ENCODE assay signal across 2 cellular contexts in genomic region chr5:176180781-176181180, GRCh38.
TF ChIP-seq lines count a peak whose summit lies in the region.

No MANE protein-coding gene starts in this region.

TF ChIP-seq in WTC11, 78 proteins besides CTCF, POLR2A, EP300 and RAD21:
- TF ChIP-seq SOX15 (CRISPR knock-in tag; IDR thresholded peaks at IDR 0.05) = no peak
- no peak for TF ChIP-seq ZNF416 (CRISPR knock-in tag; IDR thresholded peaks at IDR 0.05)
- no peak for TF ChIP-seq TEAD1 (CRISPR knock-in tag; IDR thresholded peaks at IDR 0.05)
- TF ChIP-seq, protein P1, sequence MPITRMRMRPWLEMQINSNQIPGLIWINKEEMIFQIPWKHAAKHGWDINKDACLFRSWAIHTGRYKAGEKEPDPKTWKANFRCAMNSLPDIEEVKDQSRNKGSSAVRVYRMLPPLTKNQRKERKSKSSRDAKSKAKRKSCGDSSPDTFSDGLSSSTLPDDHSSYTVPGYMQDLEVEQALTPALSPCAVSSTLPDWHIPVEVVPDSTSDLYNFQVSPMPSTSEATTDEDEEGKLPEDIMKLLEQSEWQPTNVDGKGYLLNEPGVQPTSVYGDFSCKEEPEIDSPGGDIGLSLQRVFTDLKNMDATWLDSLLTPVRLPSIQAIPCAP (CRISPR knock-in tag; IDR thresholded peaks at IDR 0.05) = no peak
- no peak for TF ChIP-seq NFATC4 (CRISPR knock-in tag; IDR thresholded peaks at IDR 0.05)
- no peak for TF ChIP-seq NR2C2 (CRISPR knock-in tag; IDR thresholded peaks at IDR 0.05)
- TF ChIP-seq CREM (CRISPR knock-in tag; IDR thresholded peaks at IDR 0.05) = no peak
- TF ChIP-seq, protein P2, sequence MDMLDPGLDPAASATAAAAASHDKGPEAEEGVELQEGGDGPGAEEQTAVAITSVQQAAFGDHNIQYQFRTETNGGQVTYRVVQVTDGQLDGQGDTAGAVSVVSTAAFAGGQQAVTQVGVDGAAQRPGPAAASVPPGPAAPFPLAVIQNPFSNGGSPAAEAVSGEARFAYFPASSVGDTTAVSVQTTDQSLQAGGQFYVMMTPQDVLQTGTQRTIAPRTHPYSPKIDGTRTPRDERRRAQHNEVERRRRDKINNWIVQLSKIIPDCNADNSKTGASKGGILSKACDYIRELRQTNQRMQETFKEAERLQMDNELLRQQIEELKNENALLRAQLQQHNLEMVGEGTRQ (CRISPR knock-in tag; IDR thresholded peaks at IDR 0.05) = no peak
- TF ChIP-seq, protein P3, sequence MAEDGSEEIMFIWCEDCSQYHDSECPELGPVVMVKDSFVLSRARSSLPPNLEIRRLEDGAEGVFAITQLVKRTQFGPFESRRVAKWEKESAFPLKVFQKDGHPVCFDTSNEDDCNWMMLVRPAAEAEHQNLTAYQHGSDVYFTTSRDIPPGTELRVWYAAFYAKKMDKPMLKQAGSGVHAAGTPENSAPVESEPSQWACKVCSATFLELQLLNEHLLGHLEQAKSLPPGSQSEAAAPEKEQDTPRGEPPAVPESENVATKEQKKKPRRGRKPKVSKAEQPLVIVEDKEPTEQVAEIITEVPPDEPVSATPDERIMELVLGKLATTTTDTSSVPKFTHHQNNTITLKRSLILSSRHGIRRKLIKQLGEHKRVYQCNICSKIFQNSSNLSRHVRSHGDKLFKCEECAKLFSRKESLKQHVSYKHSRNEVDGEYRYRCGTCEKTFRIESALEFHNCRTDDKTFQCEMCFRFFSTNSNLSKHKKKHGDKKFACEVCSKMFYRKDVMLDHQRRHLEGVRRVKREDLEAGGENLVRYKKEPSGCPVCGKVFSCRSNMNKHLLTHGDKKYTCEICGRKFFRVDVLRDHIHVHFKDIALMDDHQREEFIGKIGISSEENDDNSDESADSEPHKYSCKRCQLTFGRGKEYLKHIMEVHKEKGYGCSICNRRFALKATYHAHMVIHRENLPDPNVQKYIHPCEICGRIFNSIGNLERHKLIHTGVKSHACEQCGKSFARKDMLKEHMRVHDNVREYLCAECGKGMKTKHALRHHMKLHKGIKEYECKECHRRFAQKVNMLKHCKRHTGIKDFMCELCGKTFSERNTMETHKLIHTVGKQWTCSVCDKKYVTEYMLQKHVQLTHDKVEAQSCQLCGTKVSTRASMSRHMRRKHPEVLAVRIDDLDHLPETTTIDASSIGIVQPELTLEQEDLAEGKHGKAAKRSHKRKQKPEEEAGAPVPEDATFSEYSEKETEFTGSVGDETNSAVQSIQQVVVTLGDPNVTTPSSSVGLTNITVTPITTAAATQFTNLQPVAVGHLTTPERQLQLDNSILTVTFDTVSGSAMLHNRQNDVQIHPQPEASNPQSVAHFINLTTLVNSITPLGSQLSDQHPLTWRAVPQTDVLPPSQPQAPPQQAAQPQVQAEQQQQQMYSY (CRISPR knock-in tag; IDR thresholded peaks at IDR 0.05) = no peak
- TF ChIP-seq NFYB (CRISPR knock-in tag; conservative IDR thresholded peaks at IDR 0.05; ENCODE audit: low read depth) = no peak
- no peak for TF ChIP-seq CDX4 (CRISPR knock-in tag; IDR thresholded peaks at IDR 0.05; ENCODE audit: borderline replicate concordance)
- TF ChIP-seq RELA (CRISPR knock-in tag; IDR thresholded peaks at IDR 0.05; ENCODE audit: borderline replicate concordance) = no peak

TF ChIP-seq in HepG2, 621 proteins besides CTCF, POLR2A, EP300 and RAD21:
- TF ChIP-seq SIX4 (CRISPR knock-in tag; IDR thresholded peaks at IDR 0.05) (no peak), ADNP (CRISPR knock-in tag; IDR thresholded peaks at IDR 0.05) (no peak), PRDM10 (CRISPR knock-in tag; IDR thresholded peaks at IDR 0.05; ENCODE audit: low read depth) (no peak), SATB2 (CRISPR knock-in tag; IDR thresholded peaks at IDR 0.05) (no peak), ONECUT2 (CRISPR knock-in tag; IDR thresholded peaks at IDR 0.05) (no peak), ZNF781 (CRISPR knock-in tag; IDR thresholded peaks at IDR 0.05; ENCODE audit: borderline replicate concordance, not compliant biosample characterization) (no peak), NCOA2 (CRISPR knock-in tag; IDR thresholded peaks at IDR 0.05) (no peak), TEAD2 (CRISPR knock-in tag; IDR thresholded peaks at IDR 0.05) (no peak), ZNF619 (CRISPR knock-in tag; IDR thresholded peaks at IDR 0.05) (no peak), DNMT1 (CRISPR knock-in tag; IDR thresholded peaks at IDR 0.05) (no peak), ZNF703 (CRISPR knock-in tag; IDR thresholded peaks at IDR 0.05; ENCODE audit: borderline replicate concordance) (no peak), ZNF326 (CRISPR knock-in tag; IDR thresholded peaks at IDR 0.05; ENCODE audit: borderline replicate concordance) (no peak)
- TF ChIP-seq, protein P4, sequence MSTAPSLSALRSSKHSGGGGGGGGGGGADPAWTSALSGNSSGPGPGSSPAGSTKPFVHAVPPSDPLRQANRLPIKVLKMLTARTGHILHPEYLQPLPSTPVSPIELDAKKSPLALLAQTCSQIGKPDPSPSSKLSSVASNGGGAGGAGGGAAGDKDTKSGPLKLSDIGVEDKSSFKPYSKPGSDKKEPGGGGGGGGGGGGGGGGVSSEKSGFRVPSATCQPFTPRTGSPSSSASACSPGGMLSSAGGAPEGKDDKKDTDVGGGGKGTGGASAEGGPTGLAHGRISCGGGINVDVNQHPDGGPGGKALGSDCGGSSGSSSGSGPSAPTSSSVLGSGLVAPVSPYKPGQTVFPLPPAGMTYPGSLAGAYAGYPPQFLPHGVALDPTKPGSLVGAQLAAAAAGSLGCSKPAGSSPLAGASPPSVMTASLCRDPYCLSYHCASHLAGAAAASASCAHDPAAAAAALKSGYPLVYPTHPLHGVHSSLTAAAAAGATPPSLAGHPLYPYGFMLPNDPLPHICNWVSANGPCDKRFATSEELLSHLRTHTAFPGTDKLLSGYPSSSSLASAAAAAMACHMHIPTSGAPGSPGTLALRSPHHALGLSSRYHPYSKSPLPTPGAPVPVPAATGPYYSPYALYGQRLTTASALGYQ (CRISPR knock-in tag; IDR thresholded peaks at IDR 0.05) = no peak
- TF ChIP-seq, protein P5, sequence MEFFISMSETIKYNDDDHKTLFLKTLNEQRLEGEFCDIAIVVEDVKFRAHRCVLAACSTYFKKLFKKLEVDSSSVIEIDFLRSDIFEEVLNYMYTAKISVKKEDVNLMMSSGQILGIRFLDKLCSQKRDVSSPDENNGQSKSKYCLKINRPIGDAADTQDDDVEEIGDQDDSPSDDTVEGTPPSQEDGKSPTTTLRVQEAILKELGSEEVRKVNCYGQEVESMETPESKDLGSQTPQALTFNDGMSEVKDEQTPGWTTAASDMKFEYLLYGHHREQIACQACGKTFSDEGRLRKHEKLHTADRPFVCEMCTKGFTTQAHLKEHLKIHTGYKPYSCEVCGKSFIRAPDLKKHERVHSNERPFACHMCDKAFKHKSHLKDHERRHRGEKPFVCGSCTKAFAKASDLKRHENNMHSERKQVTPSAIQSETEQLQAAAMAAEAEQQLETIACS (CRISPR knock-in tag; IDR thresholded peaks at IDR 0.05) = no peak
- TF ChIP-seq, protein P6, sequence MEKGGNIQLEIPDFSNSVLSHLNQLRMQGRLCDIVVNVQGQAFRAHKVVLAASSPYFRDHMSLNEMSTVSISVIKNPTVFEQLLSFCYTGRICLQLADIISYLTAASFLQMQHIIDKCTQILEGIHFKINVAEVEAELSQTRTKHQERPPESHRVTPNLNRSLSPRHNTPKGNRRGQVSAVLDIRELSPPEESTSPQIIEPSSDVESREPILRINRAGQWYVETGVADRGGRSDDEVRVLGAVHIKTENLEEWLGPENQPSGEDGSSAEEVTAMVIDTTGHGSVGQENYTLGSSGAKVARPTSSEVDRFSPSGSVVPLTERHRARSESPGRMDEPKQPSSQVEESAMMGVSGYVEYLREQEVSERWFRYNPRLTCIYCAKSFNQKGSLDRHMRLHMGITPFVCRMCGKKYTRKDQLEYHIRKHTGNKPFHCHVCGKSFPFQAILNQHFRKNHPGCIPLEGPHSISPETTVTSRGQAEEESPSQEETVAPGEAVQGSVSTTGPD (CRISPR knock-in tag; IDR thresholded peaks at IDR 0.05) = no peak
